In the genomic region with DNA sequence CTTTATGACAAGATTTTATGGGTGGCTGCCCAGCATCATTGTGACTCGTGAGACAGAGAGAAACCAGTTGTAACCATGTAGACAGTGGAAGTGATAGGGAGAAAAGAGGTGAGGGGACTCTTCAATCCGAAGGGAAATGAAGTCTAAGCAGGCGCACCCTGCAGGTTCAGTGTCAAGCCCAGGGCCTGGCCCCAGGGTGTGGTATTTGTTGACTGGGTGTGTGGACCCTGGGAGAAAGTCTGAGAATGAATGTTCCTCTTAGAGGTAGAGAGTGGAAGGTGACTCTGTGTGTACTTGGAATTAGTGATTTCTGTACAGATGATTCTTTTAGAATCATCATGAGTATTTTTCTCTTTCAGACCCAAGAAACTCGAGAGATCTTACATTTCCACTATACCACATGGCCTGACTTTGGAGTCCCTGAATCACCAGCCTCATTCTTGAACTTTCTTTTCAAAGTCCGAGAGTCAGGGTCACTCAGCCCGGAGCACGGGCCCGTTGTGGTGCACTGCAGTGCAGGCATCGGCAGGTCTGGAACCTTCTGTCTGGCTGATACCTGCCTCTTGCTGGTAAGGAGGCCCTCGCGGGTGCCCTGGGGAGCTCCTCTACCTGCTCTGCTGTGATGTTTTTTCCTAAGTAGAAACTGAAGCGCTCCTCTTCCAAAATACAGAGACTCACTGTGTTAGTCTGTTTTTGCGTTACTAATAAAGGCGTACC, we compare ENCODE assay signal across 21 cellular contexts.
DNase-seq lines count a peak whose midpoint lies in the region; ATAC-seq and TF ChIP-seq lines count a peak whose summit lies in the region.
"Had no signal": no experiment of that assay in that cellular context is flagged by ENCODE, and none has a peak within 500 bp of the region (broad histone marks: within the 10 kb centered on the region; RNA-seq: fewer than 3 reads in every experiment).

No MANE protein-coding gene starts in this region.

- no peak overlapping the region for H2AFZ ChIP-seq in PC-9
- H2AFZ ChIP-seq: parathyroid adenoma had no signal

- DNase-seq in activated naive CD4-positive, alpha-beta T cell treated with Interleukin-2 at 50 U/mL for 16 hours, result no peak
- no peak for DNase-seq in T-helper 17 cell
- no peak for DNase-seq in stomach
- DNase-seq in stimulated activated CD4-positive, alpha-beta T cell treated with anti-CD3 and anti-CD28 coated beads, Interleukin-12 subunit alpha, Interleukin-12 subunit beta, amount 100 ng/mL, for 4 hours, result no peak
- DNase-seq in PC-9, result no peak
- DNase-seq: activated CD4-positive, alpha-beta T cell treated with anti-CD3 and anti-CD28 coated beads for 48 hours; amygdala; COR-L47; natural killer cell; NCI-H1417; NCI-H526 treated with DMSO at 0.1 percent for 48 hours; OCI-M1; SK-N-SH; T-helper 9 cell had no signal

- no peak overlapping the region for H3K4me2 ChIP-seq in PC-9
- H3K4me2 ChIP-seq: SK-N-SH had no signal

- peaks cover 9% of the 10 kb centered on the region for H3K4me1 Mint-ChIP-seq in activated naive CD4-positive, alpha-beta T cell treated with anti-CD3 and anti-CD28 coated beads, Interleukin-2, amount 50 U/mL, for 24 hours
- H3K4me1 Mint-ChIP-seq in T-helper 17 cell, result peaks cover 9% of the 10 kb centered on the region

- ATAC-seq in T-helper 17 cell (no peak), HG03571 (IDR thresholded peaks at IDR 0.05; ENCODE audit: unreplicated experiment) (no peak)
- ATAC-seq: natural killer cell had no signal

- H3K27ac Mint-ChIP-seq in activated naive CD4-positive, alpha-beta T cell treated with anti-CD3 and anti-CD28 coated beads, Interleukin-2, amount 50 U/mL, for 24 hours, result peak overlapping the region; percentile 48
- peak overlapping the region; percentile 86 for H3K27ac Mint-ChIP-seq in T-helper 17 cell
- H3K27ac Mint-ChIP-seq: natural killer cell, type B pancreatic cell had no signal

- TF ChIP-seq POLR2A in stomach (IDR thresholded peaks at IDR 0.05), result no peak

- no peak overlapping the region for H3K4me3 Mint-ChIP-seq in activated naive CD4-positive, alpha-beta T cell treated with anti-CD3 and anti-CD28 coated beads, Interleukin-2, amount 50 U/mL, for 24 hours
- no peak overlapping the region for H3K4me3 Mint-ChIP-seq in T-helper 17 cell
- H3K4me3 Mint-ChIP-seq: natural killer cell, type B pancreatic cell had no signal

- CTCF ChIA-PET in PC-9 (lab: Charles Lee), result interaction anchor here (0.6 kb wide), 1 partner anchor 151 kb away, joined by 3 read pairs; no protein-coding TSS in a partner anchor

- H3K79me2 ChIP-seq in PC-9 (ENCODE audit: low read depth), result no peaks in the 10 kb centered on the region

- TF ChIP-seq EP300 in stomach (IDR thresholded peaks at IDR 0.05), result no peak

- intact Hi-C loops in stomach (cut with DNase I; ENCODE audit: low total_unique reads), result loop anchor here (5.0 to 10.0 kb wide), 2 partner anchors 73 to 391 kb away; no protein-coding TSS in a partner anchor
- intact Hi-C loops in PC-9 (cut with micrococcal nuclease; ENCODE audit: unreplicated experiment), result no loop called here

- no peaks in the 10 kb centered on the region for H3K9me2 ChIP-seq in PC-9 (ENCODE audit: insufficient read depth)
- H3K9me2 ChIP-seq: SK-N-SH had no signal

- peaks cover 11% of the 10 kb centered on the region for H3K36me3 Mint-ChIP-seq in activated naive CD4-positive, alpha-beta T cell treated with anti-CD3 and anti-CD28 coated beads, Interleukin-2, amount 50 U/mL, for 24 hours
- peaks cover 3% of the 10 kb centered on the region for H3K36me3 Mint-ChIP-seq in T-helper 17 cell (ENCODE audit: low read depth)

- H3K4me1 ChIP-seq in mucosa of rectum (ENCODE audit: control insufficient read depth in 2 of 2, insufficient read depth in 2 of 2, low read length in 2 of 2) (peaks cover 13 to 25% of the 10 kb centered on the region in 2 donors), stomach (peaks cover 6 to 42% (median 22%) of the 10 kb centered on the region in 4 donors), PC-9 (replicated peaks; ENCODE audit: insufficient read depth) (no peaks in the 10 kb centered on the region)

- H3K27me3 Mint-ChIP-seq in activated naive CD4-positive, alpha-beta T cell treated with anti-CD3 and anti-CD28 coated beads, Interleukin-2, amount 50 U/mL, for 24 hours, result no peaks in the 10 kb centered on the region
- no peaks in the 10 kb centered on the region for H3K27me3 Mint-ChIP-seq in T-helper 17 cell
- H3K27me3 Mint-ChIP-seq: type B pancreatic cell had no signal

- no TSS peak for BruUV-seq in PC-9 (replicated peaks; lab: Mats Ljungman, UMichigan)

- H3K36me3 ChIP-seq in mucosa of rectum (ENCODE audit: control insufficient read depth in 2 of 2, insufficient read depth in 2 of 2, low read length in 2 of 2) (peaks cover 59 to 69% of the 10 kb centered on the region in 2 donors), stomach (peaks cover 42 to 90% (median 88%) of the 10 kb centered on the region in 4 donors), PC-9 (ENCODE audit: low read depth) (peaks cover 20% of the 10 kb centered on the region)

- 81 to 88% (median 83%) methylated on average over 14 of the region's 14 CpGs for WGBS in stomach, 5 donors

- peak overlapping the region in 1 of 2 donors; percentile 29 for H3K9ac ChIP-seq in mucosa of rectum (ENCODE audit: low read depth in 1 of 2, low read length in 2 of 2)
- H3K9ac ChIP-seq: parathyroid adenoma, SK-N-SH had no signal

- no peaks in the 10 kb centered on the region for H3K9me3 Mint-ChIP-seq in activated naive CD4-positive, alpha-beta T cell treated with anti-CD3 and anti-CD28 coated beads, Interleukin-2, amount 50 U/mL, for 24 hours
- H3K9me3 Mint-ChIP-seq: natural killer cell, type B pancreatic cell had no signal

- H3K27ac ChIP-seq in mucosa of rectum (ENCODE audit: low read depth in 2 of 2, low read length in 2 of 2) (peak overlapping the region; percentile 62 to 65), stomach (peak overlapping the region in 3 of 5 donors; percentile 17 to 75 (median 71)), PC-9 (no peak overlapping the region)
- H3K27ac ChIP-seq: parathyroid adenoma had no signal

- H4K20me1 ChIP-seq in PC-9 (ENCODE audit: insufficient read depth), result no peaks in the 10 kb centered on the region

- TF ChIP-seq CTCF in stomach (IDR thresholded peaks at IDR 0.05), result no peak
- no peak for TF ChIP-seq CTCF in PC-9 (conservative IDR thresholded peaks at IDR 0.05)

- H3K4me3 ChIP-seq in mucosa of rectum (ENCODE audit: low read length in 2 of 2) (no peak overlapping the region), stomach (no peak overlapping the region), PC-9 (no peak overlapping the region)
- H3K4me3 ChIP-seq: esophagus muscularis mucosa, lung had no signal

- H3K27me3 ChIP-seq in mucosa of rectum (ENCODE audit: control insufficient read depth in 2 of 2, insufficient read depth in 2 of 2, low read length in 2 of 2), result no peaks in the 10 kb centered on the region
- H3K27me3 ChIP-seq in stomach, result no peaks in the 10 kb centered on the region
- H3K27me3 ChIP-seq in PC-9 (ENCODE audit: insufficient read depth, low read depth), result no peaks in the 10 kb centered on the region
- H3K27me3 ChIP-seq: esophagus muscularis mucosa had no signal

- peaks cover 23% of the 10 kb centered on the region; the same call in 1 of the 2 replicates for H3F3A ChIP-seq in PC-9 (ENCODE audit: insufficient read depth, low read depth)

- no peaks in the 10 kb centered on the region for H3K9me3 ChIP-seq in T-helper 17 cell (ENCODE audit: control insufficient read depth, low read length, poor library complexity, severe bottlenecking)
- H3K9me3 ChIP-seq in mucosa of rectum (ENCODE audit: control insufficient read depth in 2 of 2, low read length in 2 of 2), result no peaks in the 10 kb centered on the region
- no peaks in the 10 kb centered on the region for H3K9me3 ChIP-seq in stomach
- H3K9me3 ChIP-seq in PC-9 (ENCODE audit: insufficient read depth, low read depth), result no peaks in the 10 kb centered on the region
- H3K9me3 ChIP-seq: esophagus muscularis mucosa, SK-N-SH had no signal

- POLR2A ChIA-PET in PC-9 (lab: Charles Lee; ENCODE audit: unreplicated experiment), result no interaction called here
